1 cellular context compared by ENCODE assay signal in the genomic region with DNA sequence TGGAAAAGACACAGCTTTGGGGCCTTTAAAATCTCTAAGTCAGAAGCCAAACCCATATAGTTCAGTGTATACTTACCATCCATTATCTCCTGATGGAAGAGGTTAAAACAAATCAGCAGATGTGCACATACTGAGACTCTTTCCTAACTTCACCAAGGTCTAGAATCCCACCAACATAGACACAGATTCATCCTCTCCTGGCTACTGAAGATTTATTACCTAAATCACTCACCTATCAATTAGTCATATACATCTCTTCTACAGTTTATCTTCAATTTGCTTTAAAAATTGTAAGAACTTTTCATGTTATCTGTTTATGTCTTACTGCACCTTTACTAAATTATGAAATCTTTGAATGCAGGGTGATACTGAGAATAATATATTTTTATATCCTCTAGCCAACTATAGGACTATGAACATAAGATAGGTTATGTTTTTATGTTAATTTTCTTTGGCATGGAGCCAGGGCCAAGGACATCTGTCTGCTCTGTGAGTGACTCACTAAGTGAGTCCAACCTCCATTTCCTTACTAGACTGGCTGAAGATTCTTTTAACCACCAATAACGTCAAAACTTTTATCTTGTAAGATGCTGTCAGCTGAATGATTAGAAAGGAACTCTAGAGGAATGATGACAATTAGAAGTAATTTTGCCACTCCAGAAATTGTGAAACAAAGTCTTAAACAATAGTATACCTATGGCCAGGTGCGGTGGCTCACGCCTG.
TF ChIP-seq lines count a peak whose summit lies in the region.

No MANE protein-coding gene starts in this region.

TF ChIP-seq in SK-N-SH, 30 proteins besides CTCF, POLR2A, EP300 and RAD21 (continued from another document):
- TF ChIP-seq, protein P1, sequence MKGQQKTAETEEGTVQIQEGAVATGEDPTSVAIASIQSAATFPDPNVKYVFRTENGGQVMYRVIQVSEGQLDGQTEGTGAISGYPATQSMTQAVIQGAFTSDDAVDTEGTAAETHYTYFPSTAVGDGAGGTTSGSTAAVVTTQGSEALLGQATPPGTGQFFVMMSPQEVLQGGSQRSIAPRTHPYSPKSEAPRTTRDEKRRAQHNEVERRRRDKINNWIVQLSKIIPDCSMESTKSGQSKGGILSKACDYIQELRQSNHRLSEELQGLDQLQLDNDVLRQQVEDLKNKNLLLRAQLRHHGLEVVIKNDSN (IDR thresholded peaks at IDR 0.05; ENCODE audit: borderline replicate concordance, low read depth) = no peak
- TF ChIP-seq FOSL2 (IDR thresholded peaks at IDR 0.05; ENCODE audit: borderline replicate concordance, low read depth) = 0 out of 2 replicates have a peak, but pooled peaks have one; percentile 26
- TF ChIP-seq SIN3A (IDR thresholded peaks at IDR 0.05; ENCODE audit: borderline replicate concordance, low read depth, low read length) = no peak
- TF ChIP-seq, protein P2, sequence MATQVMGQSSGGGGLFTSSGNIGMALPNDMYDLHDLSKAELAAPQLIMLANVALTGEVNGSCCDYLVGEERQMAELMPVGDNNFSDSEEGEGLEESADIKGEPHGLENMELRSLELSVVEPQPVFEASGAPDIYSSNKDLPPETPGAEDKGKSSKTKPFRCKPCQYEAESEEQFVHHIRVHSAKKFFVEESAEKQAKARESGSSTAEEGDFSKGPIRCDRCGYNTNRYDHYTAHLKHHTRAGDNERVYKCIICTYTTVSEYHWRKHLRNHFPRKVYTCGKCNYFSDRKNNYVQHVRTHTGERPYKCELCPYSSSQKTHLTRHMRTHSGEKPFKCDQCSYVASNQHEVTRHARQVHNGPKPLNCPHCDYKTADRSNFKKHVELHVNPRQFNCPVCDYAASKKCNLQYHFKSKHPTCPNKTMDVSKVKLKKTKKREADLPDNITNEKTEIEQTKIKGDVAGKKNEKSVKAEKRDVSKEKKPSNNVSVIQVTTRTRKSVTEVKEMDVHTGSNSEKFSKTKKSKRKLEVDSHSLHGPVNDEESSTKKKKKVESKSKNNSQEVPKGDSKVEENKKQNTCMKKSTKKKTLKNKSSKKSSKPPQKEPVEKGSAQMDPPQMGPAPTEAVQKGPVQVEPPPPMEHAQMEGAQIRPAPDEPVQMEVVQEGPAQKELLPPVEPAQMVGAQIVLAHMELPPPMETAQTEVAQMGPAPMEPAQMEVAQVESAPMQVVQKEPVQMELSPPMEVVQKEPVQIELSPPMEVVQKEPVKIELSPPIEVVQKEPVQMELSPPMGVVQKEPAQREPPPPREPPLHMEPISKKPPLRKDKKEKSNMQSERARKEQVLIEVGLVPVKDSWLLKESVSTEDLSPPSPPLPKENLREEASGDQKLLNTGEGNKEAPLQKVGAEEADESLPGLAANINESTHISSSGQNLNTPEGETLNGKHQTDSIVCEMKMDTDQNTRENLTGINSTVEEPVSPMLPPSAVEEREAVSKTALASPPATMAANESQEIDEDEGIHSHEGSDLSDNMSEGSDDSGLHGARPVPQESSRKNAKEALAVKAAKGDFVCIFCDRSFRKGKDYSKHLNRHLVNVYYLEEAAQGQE (IDR thresholded peaks at IDR 0.05; ENCODE audit: low read depth, low read length) = no peak
- peak; percentile 39; the same call in 1 of the 2 replicates for TF ChIP-seq TCF12 (IDR thresholded peaks at IDR 0.05)
- TF ChIP-seq, protein P3, sequence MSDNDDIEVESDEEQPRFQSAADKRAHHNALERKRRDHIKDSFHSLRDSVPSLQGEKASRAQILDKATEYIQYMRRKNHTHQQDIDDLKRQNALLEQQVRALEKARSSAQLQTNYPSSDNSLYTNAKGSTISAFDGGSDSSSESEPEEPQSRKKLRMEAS (IDR thresholded peaks at IDR 0.05; ENCODE audit: low read depth) = no peak
- TF ChIP-seq, protein P4, sequence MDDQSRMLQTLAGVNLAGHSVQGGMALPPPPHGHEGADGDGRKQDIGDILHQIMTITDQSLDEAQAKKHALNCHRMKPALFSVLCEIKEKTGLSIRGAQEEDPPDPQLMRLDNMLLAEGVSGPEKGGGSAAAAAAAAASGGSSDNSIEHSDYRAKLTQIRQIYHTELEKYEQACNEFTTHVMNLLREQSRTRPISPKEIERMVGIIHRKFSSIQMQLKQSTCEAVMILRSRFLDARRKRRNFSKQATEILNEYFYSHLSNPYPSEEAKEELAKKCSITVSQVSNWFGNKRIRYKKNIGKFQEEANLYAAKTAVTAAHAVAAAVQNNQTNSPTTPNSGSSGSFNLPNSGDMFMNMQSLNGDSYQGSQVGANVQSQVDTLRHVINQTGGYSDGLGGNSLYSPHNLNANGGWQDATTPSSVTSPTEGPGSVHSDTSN (IDR thresholded peaks at IDR 0.05) = peak; percentile 29; the same call in 1 of the 2 replicates
- TF ChIP-seq JUND (IDR thresholded peaks at IDR 0.05) = no peak; the same call in 1 of the 2 replicates
- TF ChIP-seq, protein P5, sequence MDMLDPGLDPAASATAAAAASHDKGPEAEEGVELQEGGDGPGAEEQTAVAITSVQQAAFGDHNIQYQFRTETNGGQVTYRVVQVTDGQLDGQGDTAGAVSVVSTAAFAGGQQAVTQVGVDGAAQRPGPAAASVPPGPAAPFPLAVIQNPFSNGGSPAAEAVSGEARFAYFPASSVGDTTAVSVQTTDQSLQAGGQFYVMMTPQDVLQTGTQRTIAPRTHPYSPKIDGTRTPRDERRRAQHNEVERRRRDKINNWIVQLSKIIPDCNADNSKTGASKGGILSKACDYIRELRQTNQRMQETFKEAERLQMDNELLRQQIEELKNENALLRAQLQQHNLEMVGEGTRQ (IDR thresholded peaks at IDR 0.05; ENCODE audit: borderline replicate concordance, low read depth, low read length) = no peak
- TF ChIP-seq TEAD4 (IDR thresholded peaks at IDR 0.05; ENCODE audit: borderline replicate concordance, insufficient read depth) = no peak
- TF ChIP-seq RCOR1 (IDR thresholded peaks at IDR 0.05; ENCODE audit: low read length) = no peak
- TF ChIP-seq ELF1 (IDR thresholded peaks at IDR 0.05) = no peak
- TF ChIP-seq GATA2 (CRISPR knock-in tag; IDR thresholded peaks at IDR 0.05) = no peak
